In genomic region chr2:48600204-48600813, GRCh38 we compare ENCODE assay signal across 9 cellular contexts. TPM values are rescaled to one million over a fixed set of nuclear protein-coding genes. Genes with fewer than 3 reads are reported as not detected.
A peak's percentile ranks its signal among the peaks of the same experiment; 100 is the strongest.
DNase-seq lines count a peak whose midpoint lies in the region; ATAC-seq and TF ChIP-seq lines count a peak whose summit lies in the region.
"Had no signal": no experiment of that assay in that cellular context is flagged by ENCODE, and none has a peak within 500 bp of the region (broad histone marks: within the 10 kb centered on the region; RNA-seq: fewer than 3 reads in every experiment).

No MANE protein-coding gene starts in this region.

- TF ChIP-seq CTCF in dorsolateral prefrontal cortex (IDR thresholded peaks at IDR 0.05 in 54 of 56, conservative IDR thresholded peaks at IDR 0.05 in 2 of 56; ENCODE audit: low read depth in 1 of 56, partially characterized antibody in 56 of 56), result peak; percentile 68 to 96 (median 81)
- peak; percentile 89 for TF ChIP-seq CTCF in neural cell (IDR thresholded peaks at IDR 0.05; ENCODE audit: poor library complexity, severe bottlenecking)

- no peak overlapping the region for H2AFZ ChIP-seq in neural cell (ENCODE audit: low read depth, low read length)

- no peaks in the 10 kb centered on the region for H3K27me3 ChIP-seq in NT2/D1 (ENCODE audit: insufficient read depth, insufficient read length)
- no peaks in the 10 kb centered on the region for H3K27me3 ChIP-seq in dorsolateral prefrontal cortex
- H3K27me3 ChIP-seq in neural cell (ENCODE audit: insufficient read depth, low read depth, low read length), result no peaks in the 10 kb centered on the region

- H3K9me3 ChIP-seq in NT2/D1 (ENCODE audit: insufficient read depth, low read length) (no peaks in the 10 kb centered on the region), neural cell (ENCODE audit: low read length) (no peaks in the 10 kb centered on the region), T-helper 17 cell (ENCODE audit: control insufficient read depth, low read length, poor library complexity, severe bottlenecking) (no peaks in the 10 kb centered on the region)

- H3K4me1 Mint-ChIP-seq in T-helper 17 cell, result no peaks in the 10 kb centered on the region

- H3K4me3 ChIP-seq in NT2/D1 (ENCODE audit: insufficient read length, low read depth) (no peak overlapping the region), dorsolateral prefrontal cortex (no peak overlapping the region), neural cell (ENCODE audit: low read length) (no peak overlapping the region)

- H3K4me1 ChIP-seq in NT2/D1 (ENCODE audit: insufficient read depth, insufficient read length), result no peaks in the 10 kb centered on the region

- intact Hi-C loops in dorsolateral prefrontal cortex (cut with DNase I), result loop anchor here in 1 of 2 donors (2.0 kb wide), 1 partner anchor 124 kb away; no protein-coding TSS in a partner anchor

- peaks cover 5% of the 10 kb centered on the region for H3K27me3 Mint-ChIP-seq in T-helper 17 cell

- no peak overlapping the region for H3K4me3 Mint-ChIP-seq in T-helper 17 cell

- H3K4me2 ChIP-seq in neural cell (ENCODE audit: low read length), result no peak overlapping the region

- DNase-seq in EH (ENCODE audit: low read depth), result peak; percentile 51
- peak; percentile 36 for DNase-seq in NT2/D1 (ENCODE audit: low read depth, low spot score)
- DNase-seq in dorsolateral prefrontal cortex, result peak in 1 of 10 donors; percentile 6
- no peak for DNase-seq in T-helper 17 cell
- DNase-seq in central memory CD4-positive, alpha-beta T cell, result no peak

- H3K9me2 ChIP-seq in neural cell (ENCODE audit: insufficient read depth, low read length), result no peaks in the 10 kb centered on the region

- no peak for TF ChIP-seq EP300 in neural cell (conservative IDR thresholded peaks at IDR 0.05; ENCODE audit: poor library complexity, severe bottlenecking)

- H3K9ac ChIP-seq in NT2/D1 (ENCODE audit: insufficient read length, low read depth) (no peak overlapping the region), neural cell (ENCODE audit: low read length) (no peak overlapping the region)

- no peaks in the 10 kb centered on the region for H3F3A ChIP-seq in neural cell (ENCODE audit: insufficient read depth, low read length, poor library complexity, severe bottlenecking)

- no peaks in the 10 kb centered on the region for H3K36me3 Mint-ChIP-seq in T-helper 17 cell (ENCODE audit: low read depth)

- H4K20me1 ChIP-seq in neural cell (ENCODE audit: insufficient read depth), result no peaks in the 10 kb centered on the region

- H3K27ac Mint-ChIP-seq in T-helper 17 cell, result no peak overlapping the region

- no peaks in the 10 kb centered on the region for H3K79me2 ChIP-seq in neural cell (replicated peaks; ENCODE audit: insufficient read depth, low read length)

- peak; percentile 56 for ATAC-seq in HG03432 (IDR thresholded peaks at IDR 0.05; ENCODE audit: unreplicated experiment)
- no peak for ATAC-seq in T-helper 17 cell
- no peak for ATAC-seq in HG03280 (IDR thresholded peaks at IDR 0.05; ENCODE audit: unreplicated experiment)

- TF ChIP-seq RAD21 in neural cell (conservative IDR thresholded peaks at IDR 0.05), result peak; percentile 94

- peaks cover 4% of the 10 kb centered on the region for H3K36me3 ChIP-seq in NT2/D1 (ENCODE audit: insufficient read depth, insufficient read length, low read length)
- no peaks in the 10 kb centered on the region for H3K36me3 ChIP-seq in neural cell (ENCODE audit: insufficient read depth, low read length)

- H3K27ac ChIP-seq in dorsolateral prefrontal cortex, result peak overlapping the region in 13 of 59 donors; percentile 3 to 72 (median 27)
- H3K27ac ChIP-seq in neural cell (ENCODE audit: low read length), result peak overlapping the region; percentile 7

TF ChIP-seq in neural cell, 6 proteins besides CTCF, POLR2A, EP300 and RAD21:
- TF ChIP-seq REST (IDR thresholded peaks at IDR 0.05; ENCODE audit: borderline replicate concordance) (no peak), EZH2 (IDR thresholded peaks at IDR 0.05; ENCODE audit: borderline replicate concordance, insufficient read depth, low read length, poor library complexity, severe bottlenecking) (no peak), SMC3 (conservative IDR thresholded peaks at IDR 0.05; ENCODE audit: poor library complexity) (peak; percentile 90)

RNA-seq across cellular contexts. Expression of gene GTF2A1L, which starts 17.3 kb away (rescaled TPM):
- 1 to 10 TPM in 14 of 120 experiments, under 1 TPM in 15, not detected in 91; 0.42 to 3.7 (median 0.98) TPM for total RNA-seq in dorsolateral prefrontal cortex
- 0.51 TPM in 1 of 2 replicates, not detected in the other for polyA plus RNA-seq in neural cell
- polyA minus RNA-seq in neural cell, result 2.7 and 2.9 TPM in 2 replicates
- total RNA-seq in T-helper 17 cell, result not detected
- total RNA-seq: skeletal muscle tissue had no signal

Comparison
In these comparisons a context has a peak if more than half of its experiments do, and no peak if none do; other contexts are left out.
1. DNase-seq: peak in EH (single experiment) and NT2/D1 (single experiment); none in T-helper 17 cell (0 of 3) and central memory CD4-positive, alpha-beta T cell (single experiment).